ENCODE assay signal across 9 cellular contexts in the genomic region with DNA sequence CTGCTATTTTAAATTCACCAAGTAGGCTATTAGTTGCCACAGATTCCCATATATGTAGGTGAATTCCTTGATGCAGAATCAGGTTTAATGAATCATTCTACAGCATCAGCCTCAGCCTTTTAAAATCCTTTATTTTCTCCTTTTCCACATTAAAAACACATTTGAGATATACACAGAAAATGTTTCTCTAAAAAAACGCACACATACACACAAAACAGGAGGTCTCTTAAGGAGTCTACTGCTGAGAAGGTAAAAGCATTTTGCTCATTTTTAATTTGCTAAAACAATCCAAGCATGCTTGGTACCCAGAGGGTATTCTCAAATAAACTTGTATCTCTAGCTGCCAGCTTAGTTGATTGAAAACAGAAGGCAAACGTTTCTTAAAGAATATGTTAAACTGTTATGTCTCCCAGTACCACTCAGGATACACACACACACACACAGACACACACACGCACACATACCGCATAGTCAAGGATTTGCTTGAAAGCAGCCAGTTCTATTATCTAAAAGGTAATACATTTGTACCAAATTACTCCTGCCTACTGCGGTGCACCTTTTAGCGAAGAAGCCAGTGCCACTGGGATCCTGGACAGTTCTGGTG.
DNase-seq lines count a peak whose midpoint lies in the region; ATAC-seq, FAIRE-seq and TF ChIP-seq lines count a peak whose summit lies in the region.
"Had no signal": no experiment of that assay in that cellular context is flagged by ENCODE, and none has a peak within 500 bp of the region (broad histone marks: within the 10 kb centered on the region; RNA-seq: fewer than 3 reads in every experiment).

No MANE protein-coding gene starts in this region.

- H3K27me3 Mint-ChIP-seq in activated CD8-positive, alpha-beta T cell treated with anti-CD3 and anti-CD28 coated beads, Interleukin-2, amount 10 ng/mL, durations not matched to agents 7 days and 5 days (ENCODE audit: low read depth) = peaks cover 73% of the 10 kb centered on the region
- H3K27me3 Mint-ChIP-seq in activated CD8-positive, alpha-beta T cell treated with anti-CD3 and anti-CD28 coated beads for 36 hours = peaks cover 62% of the 10 kb centered on the region

- CTCF ChIA-PET in activated CD8-positive, alpha-beta T cell treated with anti-CD3 and anti-CD28 coated beads, Interleukin-2, amount 10 ng/mL, durations not matched to agents 7 days and 5 days (lab: Charles Lee) = no interaction called here
- CTCF ChIA-PET in activated CD8-positive, alpha-beta T cell treated with anti-CD3 and anti-CD28 coated beads for 36 hours (lab: Charles Lee) = no interaction called here

- peak overlapping the region; percentile 42 for H3K4me3 Mint-ChIP-seq in activated CD8-positive, alpha-beta T cell treated with anti-CD3 and anti-CD28 coated beads, Interleukin-2, amount 10 ng/mL, durations not matched to agents 7 days and 5 days
- H3K4me3 Mint-ChIP-seq in activated CD8-positive, alpha-beta T cell treated with anti-CD3 and anti-CD28 coated beads for 36 hours = no peak overlapping the region

- DNase-seq in activated CD8-positive, alpha-beta T cell treated with anti-CD3 and anti-CD28 coated beads, Interleukin-2, amount 10 ng/mL, durations not matched to agents 7 days and 5 days = no peak
- DNase-seq in activated CD8-positive, alpha-beta T cell treated with anti-CD3 and anti-CD28 coated beads for 36 hours = no peak
- peak in 3 of 61 donors; percentile 65 to 72 (median 71) for DNase-seq in caudate nucleus (lab: John Stamatoyannopoulos, UW)
- DNase-seq in right lobe of liver = no peak
- DNase-seq in thoracic aorta (ENCODE audit: low spot score) = no peak
- DNase-seq in small intestine = no peak
- DNase-seq in effector memory CD4-positive, alpha-beta T cell = no peak
- DNase-seq in A172 (ENCODE audit: low spot score) = no peak
- DNase-seq: NCI-H1436 had no signal

- ATAC-seq in activated CD8-positive, alpha-beta T cell treated with anti-CD3 and anti-CD28 coated beads, Interleukin-2, amount 10 ng/mL, durations not matched to agents 7 days and 5 days = no peak
- no peak for ATAC-seq in activated CD8-positive, alpha-beta T cell treated with anti-CD3 and anti-CD28 coated beads for 36 hours
- ATAC-seq in right lobe of liver = peak; percentile 1 to 9 (median 2)
- ATAC-seq in thoracic aorta (ENCODE audit: insufficient number of reproducible peaks, low FRiP score, low read depth) = no peak

- H3K4me1 Mint-ChIP-seq in activated CD8-positive, alpha-beta T cell treated with anti-CD3 and anti-CD28 coated beads, Interleukin-2, amount 10 ng/mL, durations not matched to agents 7 days and 5 days (ENCODE audit: low read depth) = peaks cover 13% of the 10 kb centered on the region
- peaks cover 7% of the 10 kb centered on the region for H3K4me1 Mint-ChIP-seq in activated CD8-positive, alpha-beta T cell treated with anti-CD3 and anti-CD28 coated beads for 36 hours (ENCODE audit: low read depth)

- POLR2A ChIA-PET in activated CD8-positive, alpha-beta T cell treated with anti-CD3 and anti-CD28 coated beads, Interleukin-2, amount 10 ng/mL, durations not matched to agents 7 days and 5 days (lab: Charles Lee) = no interaction called here
- POLR2A ChIA-PET in activated CD8-positive, alpha-beta T cell treated with anti-CD3 and anti-CD28 coated beads for 36 hours (lab: Charles Lee) = no interaction called here

- H3K36me3 ChIP-seq in right lobe of liver (no peaks in the 10 kb centered on the region), thoracic aorta (no peaks in the 10 kb centered on the region), small intestine (ENCODE audit: control insufficient read depth in 2 of 2, insufficient read depth in 2 of 2, low read length in 2 of 2) (no peaks in the 10 kb centered on the region)
- no peaks in the 10 kb centered on the region for H3K36me3 ChIP-seq in effector memory CD4-positive, alpha-beta T cell (ENCODE audit: control insufficient read depth, insufficient read depth, low read length)

- peaks cover 0 to 6% (median 3%) of the 10 kb centered on the region in 4 donors for H3K4me1 ChIP-seq in right lobe of liver
- H3K4me1 ChIP-seq in thoracic aorta (ENCODE audit: control insufficient read depth in 1 of 2, low read depth in 2 of 2) = peaks cover 2 to 23% of the 10 kb centered on the region in 2 donors
- no peaks in the 10 kb centered on the region for H3K4me1 ChIP-seq in small intestine (ENCODE audit: control insufficient read depth in 2 of 2, insufficient read depth in 1 of 2, low read depth in 1 of 2, low read length in 1 of 2)
- H3K4me1 ChIP-seq in effector memory CD4-positive, alpha-beta T cell (ENCODE audit: control insufficient read depth, insufficient read depth, low read length, poor library complexity, severe bottlenecking) = no peaks in the 10 kb centered on the region

- WGBS in right lobe of liver (ENCODE audit: insufficient coverage, low coverage, low lambda C conversion rate, missing lambda C conversion rate) = 9% methylated on average over 6 of the region's 6 CpGs
- WGBS in small intestine, 3 donors = 7 to 11% (median 11%) methylated on average over 6 of the region's 6 CpGs

- no peak for TF ChIP-seq CTCF in activated CD8-positive, alpha-beta T cell treated with anti-CD3 and anti-CD28 coated beads for 36 hours (IDR thresholded peaks at IDR 0.05)
- TF ChIP-seq CTCF in right lobe of liver (IDR thresholded peaks at IDR 0.05) (no peak), thoracic aorta (IDR thresholded peaks at IDR 0.05) (no peak)

- peaks cover 4% of the 10 kb centered on the region for H3K36me3 Mint-ChIP-seq in activated CD8-positive, alpha-beta T cell treated with anti-CD3 and anti-CD28 coated beads, Interleukin-2, amount 10 ng/mL, durations not matched to agents 7 days and 5 days (ENCODE audit: low read depth)
- H3K36me3 Mint-ChIP-seq in activated CD8-positive, alpha-beta T cell treated with anti-CD3 and anti-CD28 coated beads for 36 hours (ENCODE audit: low read depth) = no peaks in the 10 kb centered on the region

- H3K9me3 ChIP-seq in right lobe of liver (no peaks in the 10 kb centered on the region), thoracic aorta (no peaks in the 10 kb centered on the region), small intestine (ENCODE audit: control insufficient read depth, low read depth) (no peaks in the 10 kb centered on the region)
- no peaks in the 10 kb centered on the region for H3K9me3 ChIP-seq in effector memory CD4-positive, alpha-beta T cell (ENCODE audit: control insufficient read depth, low read length)

- TF ChIP-seq POLR2A in right lobe of liver (IDR thresholded peaks at IDR 0.05) = no peak

- no peak for FAIRE-seq in small intestine (lab: Jason Lieb, UNC)

- intact Hi-C loops in activated CD8-positive, alpha-beta T cell treated with anti-CD3 and anti-CD28 coated beads for 36 hours (cut with micrococcal nuclease) = no loop called here
- intact Hi-C loops in right lobe of liver (cut with DNase I) = loop anchor here (10.0 kb wide), 2 partner anchors 100 to 120 kb away; no protein-coding TSS in a partner anchor

- no peak overlapping the region for H3K27ac Mint-ChIP-seq in activated CD8-positive, alpha-beta T cell treated with anti-CD3 and anti-CD28 coated beads, Interleukin-2, amount 10 ng/mL, durations not matched to agents 7 days and 5 days
- H3K27ac Mint-ChIP-seq in activated CD8-positive, alpha-beta T cell treated with anti-CD3 and anti-CD28 coated beads for 36 hours = no peak overlapping the region

- peak overlapping the region in 2 of 3 donors; percentile 69 to 73 for H3K4me3 ChIP-seq in right lobe of liver
- H3K4me3 ChIP-seq in thoracic aorta = peak overlapping the region; percentile 89
- H3K4me3 ChIP-seq in small intestine (ENCODE audit: low read depth in 1 of 2, low read length in 2 of 2) = no peak overlapping the region
- no peak overlapping the region for H3K4me3 ChIP-seq in effector memory CD4-positive, alpha-beta T cell (ENCODE audit: insufficient read depth, low read depth, low read length, poor library complexity, severe bottlenecking)

- H3K27ac ChIP-seq in caudate nucleus (ENCODE audit: low read depth, low read length) (peak overlapping the region; percentile 82), right lobe of liver (peak overlapping the region in 1 of 3 donors; percentile 24), thoracic aorta (peak overlapping the region; percentile 76 to 80), small intestine (ENCODE audit: low read depth in 1 of 2, low read length in 1 of 2) (no peak overlapping the region)
- H3K27ac ChIP-seq in effector memory CD4-positive, alpha-beta T cell (ENCODE audit: insufficient read depth, low read length, poor library complexity, severe bottlenecking) = no peak overlapping the region

- H3K27me3 ChIP-seq in right lobe of liver = no peaks in the 10 kb centered on the region
- H3K27me3 ChIP-seq in thoracic aorta (replicated peaks; ENCODE audit: insufficient read depth) = no peaks in the 10 kb centered on the region
- peaks cover 8 to 13% of the 10 kb centered on the region in 2 donors for H3K27me3 ChIP-seq in small intestine (ENCODE audit: control insufficient read depth in 2 of 2, insufficient read depth in 2 of 2, low read length in 2 of 2)
- H3K27me3 ChIP-seq in effector memory CD4-positive, alpha-beta T cell (replicated peaks; ENCODE audit: control insufficient read depth, insufficient read depth, low read length, poor library complexity, severe bottlenecking) = peaks cover 11% of the 10 kb centered on the region

- H3K9me3 Mint-ChIP-seq in activated CD8-positive, alpha-beta T cell treated with anti-CD3 and anti-CD28 coated beads, Interleukin-2, amount 10 ng/mL, durations not matched to agents 7 days and 5 days (ENCODE audit: insufficient read depth) = no peaks in the 10 kb centered on the region
- H3K9me3 Mint-ChIP-seq in activated CD8-positive, alpha-beta T cell treated with anti-CD3 and anti-CD28 coated beads for 36 hours = no peaks in the 10 kb centered on the region

Comparison
In these comparisons a context has a peak if more than half of its experiments do, and no peak if none do; other contexts are left out.
1. ATAC-seq: peak in right lobe of liver (4 of 4); none in activated CD8-positive, alpha-beta T cell treated with anti-CD3 and anti-CD28 coated beads, Interleukin-2, amount 10 ng/mL, durations not matched to agents 7 days and 5 days (single experiment), activated CD8-positive, alpha-beta T cell treated with anti-CD3 and anti-CD28 coated beads for 36 hours (single experiment) and thoracic aorta (single experiment).
2. H3K27ac ChIP-seq: peak in caudate nucleus (single experiment) and thoracic aorta (2 of 2); none in small intestine (0 of 2) and effector memory CD4-positive, alpha-beta T cell (single experiment).
3. H3K4me3 ChIP-seq: peak in right lobe of liver (2 of 3) and thoracic aorta (single experiment); none in small intestine (0 of 2) and effector memory CD4-positive, alpha-beta T cell (single experiment).